8 cellular contexts compared by ENCODE assay signal in the genomic region with DNA sequence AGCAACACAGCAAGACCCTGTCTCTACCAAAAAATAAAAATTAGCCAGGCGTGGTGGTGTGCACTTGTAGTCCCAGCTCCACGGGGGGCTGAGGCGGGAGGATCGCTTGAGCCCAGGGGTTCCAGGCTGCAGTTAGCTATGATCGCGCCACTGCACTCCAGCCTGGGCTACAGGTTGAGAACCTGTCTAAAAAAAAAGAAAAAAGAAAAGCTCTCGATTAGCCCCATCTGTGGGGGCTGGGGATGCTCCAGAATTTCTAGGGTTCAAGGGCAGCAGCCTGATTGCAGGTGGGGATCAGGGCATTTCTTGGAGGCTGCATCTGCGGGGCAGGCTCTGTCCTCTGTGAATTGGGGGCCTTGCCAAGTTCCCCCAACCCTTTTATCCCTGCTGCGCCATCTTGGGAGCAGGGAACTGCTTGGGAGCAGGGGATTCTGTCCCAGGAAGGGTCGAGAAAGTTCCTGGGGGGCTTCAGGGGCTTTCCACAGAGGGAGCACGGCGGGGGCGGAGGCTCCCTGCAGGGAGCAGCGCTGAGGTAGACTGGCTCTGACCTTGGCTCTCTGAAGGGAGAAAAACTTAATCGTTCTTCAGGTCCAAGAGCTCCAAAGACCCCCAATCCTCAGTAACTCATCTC. TPM values are rescaled to one million over a fixed set of nuclear protein-coding genes. Genes with fewer than 3 reads are reported as not detected.
A peak's percentile ranks its signal among the peaks of the same experiment; 100 is the strongest.
DNase-seq lines count a peak whose midpoint lies in the region; ATAC-seq lines count a peak whose summit lies in the region.

No MANE protein-coding gene starts in this region.

- H3K36me3 ChIP-seq in thymus (ENCODE audit: control insufficient read depth, insufficient read depth): no peaks in the 10 kb centered on the region

- no peaks in the 10 kb centered on the region for H3K9me3 ChIP-seq in thymus (ENCODE audit: control insufficient read depth)

- peaks cover 20% of the 10 kb centered on the region for H3K4me1 ChIP-seq in thymus (ENCODE audit: control insufficient read depth, insufficient read depth, low read length)

- peak overlapping the region; percentile 83 for H3K4me3 ChIP-seq in thymus (ENCODE audit: low read length)

- H3K27ac ChIP-seq in angular gyrus (ENCODE audit: low read depth, low read length): peak overlapping the region; percentile 93
- H3K27ac ChIP-seq in thymus (ENCODE audit: low read depth): peak overlapping the region; percentile 82

- 33% methylated on average over 15 of the region's 15 CpGs for WGBS in thymus

- DNase-seq in left lobe of liver (ENCODE audit: low spot score) (no peak), OCI-M1 (lab: John Stamatoyannopoulos, UW) (no peak), activated gamma-delta T cell treated with Interleukin-2 at 50 U/mL for 16 hours (no peak), DMS79 (lab: John Stamatoyannopoulos, UW) (no peak)

- H3K27me3 ChIP-seq in thymus (ENCODE audit: control insufficient read depth, insufficient read depth): no peaks in the 10 kb centered on the region

- peak; percentile 21 for ATAC-seq in GM18867 (IDR thresholded peaks at IDR 0.05; ENCODE audit: unreplicated experiment)
- peak; percentile 4 for ATAC-seq in HG03097 (IDR thresholded peaks at IDR 0.05; ENCODE audit: low FRiP score, unreplicated experiment)
- ATAC-seq in left lobe of liver: peak; percentile 4

RNA-seq across cellular contexts. Expression of a gene that starts 0.6 kb away (rescaled TPM):
- total RNA-seq in left lobe of liver: 64.2 TPM
- polyA plus RNA-seq in thymus: 149 TPM

RNA-seq across cellular contexts. Expression of a gene that starts 49.4 kb away (rescaled TPM):
- 37.4 TPM for total RNA-seq in left lobe of liver
- polyA plus RNA-seq in thymus: 204 TPM

RNA-seq across cellular contexts. Expression of a gene that starts 52.4 kb away (rescaled TPM):
- total RNA-seq in left lobe of liver: not detected
- polyA plus RNA-seq in thymus: 0.09 TPM
